Comparison of ENCODE assay signal across 16 cellular contexts in genomic region chr14:37565550-37565949, GRCh38. TPM values are rescaled to one million over a fixed set of nuclear protein-coding genes. Genes with fewer than 3 reads are reported as not detected.
A peak's percentile ranks its signal among the peaks of the same experiment; 100 is the strongest.
DNase-seq lines count a peak whose midpoint lies in the region; ATAC-seq and TF ChIP-seq lines count a peak whose summit lies in the region.
"Had no signal": no experiment of that assay in that cellular context is flagged by ENCODE, and none has a peak within 500 bp of the region (broad histone marks: within the 10 kb centered on the region; RNA-seq: fewer than 3 reads in every experiment).

No MANE protein-coding gene starts in this region.

- H3K27ac ChIP-seq in DND-41 (ENCODE audit: low read length) (no peak overlapping the region), mucosa of rectum (ENCODE audit: low read depth in 2 of 2, low read length in 2 of 2) (peak overlapping the region; percentile 38 to 63), Peyer's patch (no peak overlapping the region)

- peaks cover 2% of the 10 kb centered on the region for H3K36me3 Mint-ChIP-seq in chondrocyte (ENCODE audit: low read depth)

- no peaks in the 10 kb centered on the region for H3K27me3 Mint-ChIP-seq in chondrocyte (ENCODE audit: low read depth)

- no peak for TF ChIP-seq POLR2A in Peyer's patch (IDR thresholded peaks at IDR 0.05)

- H3K4me3 ChIP-seq in DND-41 (ENCODE audit: low read depth in 1 of 2, low read length in 2 of 2) = no peak overlapping the region
- H3K4me3 ChIP-seq in mucosa of rectum (ENCODE audit: low read length in 2 of 2) = peak overlapping the region in 1 of 2 donors; percentile 69
- no peak overlapping the region for H3K4me3 ChIP-seq in Peyer's patch
- H3K4me3 ChIP-seq: mucosa of descending colon had no signal

- H2AFZ ChIP-seq in DND-41 (ENCODE audit: low read depth, low read length) = no peak overlapping the region

- no peaks in the 10 kb centered on the region for H4K20me1 ChIP-seq in DND-41 (ENCODE audit: insufficient read depth, low read length)

- H3K9me3 Mint-ChIP-seq in chondrocyte (ENCODE audit: low read depth) = no peaks in the 10 kb centered on the region
- H3K9me3 Mint-ChIP-seq: T-helper 2 cell treated with Interferon-gamma antibody and Interleukin-4, amounts not matched to agents 5 μg/mL and 100 μg/mL, for 36 hours had no signal

- no peak for DNase-seq in DND-41
- DNase-seq in NCI-H1092 (lab: John Stamatoyannopoulos, UW) = peak; percentile 49
- no peak for DNase-seq in chondrocyte (ENCODE audit: low spot score)
- DNase-seq in COLO829 (ENCODE audit: low spot score) = no peak
- no peak for DNase-seq in OCI-M2 (lab: John Stamatoyannopoulos, UW; ENCODE audit: unreplicated experiment)
- no peak for DNase-seq in Peyer's patch
- no peak for DNase-seq in activated CD8-positive, alpha-beta memory T cell treated with anti-CD3 and anti-CD28 coated beads, Interleukin-2, amount 50 U/mL, for 4 hours
- DNase-seq: activated CD8-positive, alpha-beta memory T cell treated with anti-CD3 and anti-CD28 coated beads for 24 hours; DMS79 treated with DMSO at 0.1 percent for 48 hours; effector CD8-positive, alpha-beta T cell; retina had no signal

- ATAC-seq in DND-41 (ENCODE audit: insufficient read depth, low read depth) = no peak
- ATAC-seq: mucosa of descending colon had no signal

- H3K27me3 ChIP-seq in DND-41 (ENCODE audit: insufficient read depth, low read length, poor library complexity) (no peaks in the 10 kb centered on the region), mucosa of rectum (ENCODE audit: control insufficient read depth in 2 of 2, insufficient read depth in 2 of 2, low read length in 2 of 2) (no peaks in the 10 kb centered on the region), Peyer's patch (no peaks in the 10 kb centered on the region)

- no peaks in the 10 kb centered on the region for H3K9me3 ChIP-seq in DND-41 (ENCODE audit: insufficient read depth, low read length, severe bottlenecking)
- H3K9me3 ChIP-seq in mucosa of rectum (ENCODE audit: control insufficient read depth in 2 of 2, low read length in 2 of 2) = no peaks in the 10 kb centered on the region
- no peaks in the 10 kb centered on the region for H3K9me3 ChIP-seq in Peyer's patch
- H3K9me3 ChIP-seq: mucosa of descending colon had no signal

- H3K36me3 ChIP-seq in DND-41 (ENCODE audit: insufficient read depth, low read length) = no peaks in the 10 kb centered on the region
- no peaks in the 10 kb centered on the region for H3K36me3 ChIP-seq in mucosa of rectum (ENCODE audit: control insufficient read depth in 2 of 2, insufficient read depth in 2 of 2, low read length in 2 of 2)
- H3K36me3 ChIP-seq in Peyer's patch = no peaks in the 10 kb centered on the region

- no peak overlapping the region for H3K27ac Mint-ChIP-seq in chondrocyte (ENCODE audit: unreplicated experiment)
- H3K27ac Mint-ChIP-seq: T-helper 2 cell treated with Interferon-gamma antibody and Interleukin-4, amounts not matched to agents 5 μg/mL and 100 μg/mL, for 36 hours had no signal

- H3K4me1 ChIP-seq in DND-41 (ENCODE audit: insufficient read depth, low read length) = no peaks in the 10 kb centered on the region
- peaks cover 10 to 16% of the 10 kb centered on the region in 2 donors for H3K4me1 ChIP-seq in mucosa of rectum (ENCODE audit: control insufficient read depth in 2 of 2, insufficient read depth in 2 of 2, low read length in 2 of 2)
- H3K4me1 ChIP-seq in Peyer's patch = no peaks in the 10 kb centered on the region

- no peaks in the 10 kb centered on the region for H3K79me2 ChIP-seq in DND-41 (ENCODE audit: insufficient read depth, low read length)

- H3K4me1 Mint-ChIP-seq in chondrocyte (ENCODE audit: low read depth) = no peaks in the 10 kb centered on the region

- H3K4me2 ChIP-seq in DND-41 (ENCODE audit: insufficient read depth, low read length) = no peak overlapping the region

- TF ChIP-seq CTCF in DND-41 (IDR thresholded peaks at IDR 0.05; ENCODE audit: borderline replicate concordance, extremely low read depth, low read length, poor library complexity, severe bottlenecking) (peak; percentile 8), chondrocyte (IDR thresholded peaks at IDR 0.05) (peak; percentile 67), Peyer's patch (IDR thresholded peaks at IDR 0.05) (peak in 1 of 6 experiments; percentile 15)

- no peak overlapping the region for H3K9ac ChIP-seq in DND-41 (ENCODE audit: low read depth, low read length)
- peak overlapping the region; percentile 41 to 70 for H3K9ac ChIP-seq in mucosa of rectum (ENCODE audit: low read depth in 1 of 2, low read length in 2 of 2)

- no peak overlapping the region for H3K4me3 Mint-ChIP-seq in chondrocyte (ENCODE audit: unreplicated experiment)
- H3K4me3 Mint-ChIP-seq: T-helper 2 cell treated with Interferon-gamma antibody and Interleukin-4, amounts not matched to agents 5 μg/mL and 100 μg/mL, for 36 hours had no signal

RNA-seq across cellular contexts. Expression of gene FOXA1, which starts 29.5 kb away (rescaled TPM):
- total RNA-seq in chondrocyte (not detected in 3 replicates), Peyer's patch (10 to 100 TPM in 3 of 4 donors, 1 to 10 TPM in 1; 7.4 to 24.6 (median 21.4) TPM)
- total RNA-seq: LHCN-M2, subcutaneous adipose tissue had no signal

RNA-seq across cellular contexts. Expression of gene TTC6, which starts 29.9 kb away (rescaled TPM):
- total RNA-seq in chondrocyte (not detected in 3 replicates), Peyer's patch (10 to 100 TPM in 1 of 4 donors, 1 to 10 TPM in 2, not detected in 1; 1.8 to 12.7 (median 3.6) TPM)
- total RNA-seq: LHCN-M2, subcutaneous adipose tissue had no signal

Comparison
In these comparisons a context has a peak if more than half of its experiments do, and no peak if none do; other contexts are left out.
1. H3K27ac ChIP-seq: peak in mucosa of rectum (2 of 2); none in DND-41 (single experiment) and Peyer's patch (0 of 4).